ENCODE assay signal across 10 cellular contexts in genomic region chr16:456891-457483, GRCh38. TPM values are rescaled to one million over a fixed set of nuclear protein-coding genes. Genes with fewer than 3 reads are reported as not detected.
DNase-seq lines count a peak whose midpoint lies in the region; ATAC-seq and TF ChIP-seq lines count a peak whose summit lies in the region.
"Had no signal": no experiment of that assay in that cellular context is flagged by ENCODE, and none has a peak within 500 bp of the region (broad histone marks: within the 10 kb centered on the region; RNA-seq: fewer than 3 reads in every experiment).

No MANE protein-coding gene starts in this region.

- no peaks in the 10 kb centered on the region for H3K27me3 ChIP-seq in osteoblast (ENCODE audit: insufficient read depth, low read length)

- no peaks in the 10 kb centered on the region for H3K36me3 ChIP-seq in osteoblast (ENCODE audit: insufficient read depth, low read length)

- H3K9me3 ChIP-seq in osteoblast (ENCODE audit: low read depth, low read length): no peaks in the 10 kb centered on the region

- ATAC-seq in HG02938 (IDR thresholded peaks at IDR 0.05; ENCODE audit: unreplicated experiment): no peak

- H2AFZ ChIP-seq in osteoblast (ENCODE audit: low read length): no peak overlapping the region

- peak; percentile 54 for DNase-seq in AG20443 (ENCODE audit: low spot score)
- DNase-seq in OCI-M2 (lab: John Stamatoyannopoulos, UW; ENCODE audit: unreplicated experiment): peak; percentile 7
- peak; percentile 64 for DNase-seq in fibroblast of pulmonary artery (ENCODE audit: low read depth)
- DNase-seq in osteoblast (ENCODE audit: insufficient read length, low spot score, missing footprints): peak; percentile 86
- DNase-seq in stimulated activated naive CD4-positive, alpha-beta T cell treated with Interleukin-2 at 50 U/mL for 16 hours (lab: John Stamatoyannopoulos, UW): no peak
- no peak for DNase-seq in activated CD4-positive, alpha-beta T cell treated with anti-CD3 and anti-CD28 coated beads, Interleukin-2, amount 50 U/mL, for 48 hours
- no peak for DNase-seq in cortex of kidney (lab: John Stamatoyannopoulos, UW)
- DNase-seq: Calu3; stimulated activated CD4-positive, alpha-beta T cell treated with anti-CD3 and anti-CD28 coated beads, Interleukin-2, amount 100 ng/mL, for 24 hours had no signal

- peaks cover 31% of the 10 kb centered on the region for H4K20me1 ChIP-seq in osteoblast (ENCODE audit: insufficient read depth, low read length)

- peak overlapping the region; percentile 52 for H3K27ac ChIP-seq in osteoblast (ENCODE audit: low read depth, low read length)

- H3K4me3 ChIP-seq in fibroblast of pulmonary artery (replicated peaks; ENCODE audit: low read depth, low read length) (peak overlapping the region; percentile 12), osteoblast (ENCODE audit: insufficient read depth, low read length) (peak overlapping the region; percentile 16)

- H3K4me1 ChIP-seq in osteoblast (ENCODE audit: insufficient read depth, low read length): peaks cover 8% of the 10 kb centered on the region

- peaks cover 51% of the 10 kb centered on the region for H3K79me2 ChIP-seq in osteoblast (ENCODE audit: insufficient read depth, low read length)

- peak overlapping the region; percentile 47 for H3K4me2 ChIP-seq in osteoblast (ENCODE audit: insufficient read depth, low read length)

- TF ChIP-seq CTCF in fibroblast of pulmonary artery (IDR thresholded peaks at IDR 0.05; ENCODE audit: low read length, missing control alignments): no peak
- no peak for TF ChIP-seq CTCF in osteoblast (IDR thresholded peaks at IDR 0.05; ENCODE audit: extremely low read depth, low read depth, low read length)

RNA-seq across cellular contexts. Expression of gene RAB11FIP3, which starts 31.5 kb away (rescaled TPM):
- 22.7 and 25.3 TPM in 2 replicates for total RNA-seq in osteoblast

RNA-seq across cellular contexts. Expression of gene DECR2, which starts 55.3 kb away (rescaled TPM):
- total RNA-seq in osteoblast: 18.1 and 24.5 TPM in 2 replicates

RNA-seq across cellular contexts. Expression of gene NME4, which starts 60.0 kb away (rescaled TPM):
- total RNA-seq in osteoblast: 77.2 and 83.6 TPM in 2 replicates

Comparison
In these comparisons a context has a peak if more than half of its experiments do, and no peak if none do; other contexts are left out.
1. DNase-seq: peak in AG20443 (single experiment), OCI-M2 (single experiment), fibroblast of pulmonary artery (single experiment) and osteoblast (single experiment); none in stimulated activated naive CD4-positive, alpha-beta T cell treated with Interleukin-2 at 50 U/mL for 16 hours (single experiment), activated CD4-positive, alpha-beta T cell treated with anti-CD3 and anti-CD28 coated beads, Interleukin-2, amount 50 U/mL, for 48 hours (0 of 2) and cortex of kidney (single experiment).